Comparison of ENCODE assay signal across 21 cellular contexts in genomic region chr9:134389659-134390058, GRCh38.
A peak's percentile ranks its signal among the peaks of the same experiment; 100 is the strongest.
DNase-seq lines count a peak whose midpoint lies in the region; ATAC-seq and TF ChIP-seq lines count a peak whose summit lies in the region.
"Had no signal": no experiment of that assay in that cellular context is flagged by ENCODE, and none has a peak within 500 bp of the region (broad histone marks: within the 10 kb centered on the region; RNA-seq: fewer than 3 reads in every experiment).

No MANE protein-coding gene starts in this region.

- no peak for TF ChIP-seq POLR2A in right lobe of liver (IDR thresholded peaks at IDR 0.05)

- WGBS in right lobe of liver (ENCODE audit: insufficient coverage, low coverage, low lambda C conversion rate, missing lambda C conversion rate), result no CpG with 5 or more reads among the region's 13 CpGs

- no peak overlapping the region for H3K4me3 Mint-ChIP-seq in GM23338

- 0 out of 2 replicates have a peak overlapping the region, but pooled peaks have one; percentile 44 for H3K27ac Mint-ChIP-seq in GM23338
- H3K27ac Mint-ChIP-seq: activated naive CD4-positive, alpha-beta T cell treated with anti-CD3 and anti-CD28 coated beads, Interleukin-2, amount 50 U/mL, for 24 hours had no signal

- H3K4me1 Mint-ChIP-seq in GM23338, result no peaks in the 10 kb centered on the region

- no peak for DNase-seq in GM23338 (ENCODE audit: low spot score)
- no peak for DNase-seq in right lobe of liver
- no peak for DNase-seq in NCI-H526 treated with DMSO at 0.1 percent for 48 hours (lab: John Stamatoyannopoulos, UW)
- no peak for DNase-seq in NCI-H748 (lab: John Stamatoyannopoulos, UW; ENCODE audit: unreplicated experiment)
- DNase-seq in osteoblast (ENCODE audit: insufficient read length, low spot score, missing footprints), result no peak
- DNase-seq: activated B cell treated with CpG ODN at 0.5 μM for 24 hours; central memory CD4-positive, alpha-beta T cell; DMS79 treated with DMSO at 0.1 percent for 48 hours; NCI-H1694 treated with DMSO at 0.1 percent for 48 hours; NCI-H226; NCI-H774; nucleus accumbens; spleen; stimulated activated CD4-positive, alpha-beta T cell treated with anti-CD3 and anti-CD28 coated beads, Interleukin-2, amount 100 ng/mL, for 48 hours; stimulated activated naive CD4-positive, alpha-beta T cell treated with Interleukin-2 at 50 U/mL for 16 hours; T-helper 9 cell had no signal

- intact Hi-C loops in right lobe of liver (cut with DNase I), result loop anchor here in 1 of 2 donors (10.0 kb wide), 1 partner anchor 45 kb away; no protein-coding TSS in a partner anchor

- no peaks in the 10 kb centered on the region for H3K9me2 ChIP-seq in GM23338 (ENCODE audit: insufficient read depth)

- H3K9me3 ChIP-seq in right lobe of liver (no peaks in the 10 kb centered on the region), stomach smooth muscle (ENCODE audit: control insufficient read depth in 2 of 2, low read length in 2 of 2) (no peaks in the 10 kb centered on the region), osteoblast (ENCODE audit: low read depth, low read length) (no peaks in the 10 kb centered on the region)
- H3K9me3 ChIP-seq: ascending aorta, HAP-1, spleen had no signal

- H3K4me2 ChIP-seq in GM23338 (no peak overlapping the region), osteoblast (ENCODE audit: insufficient read depth, low read length) (no peak overlapping the region)

- no peak overlapping the region for H3K9ac ChIP-seq in stomach smooth muscle (ENCODE audit: low read length in 2 of 2)

- no peaks in the 10 kb centered on the region for H3K27me3 ChIP-seq in GM23338 (ENCODE audit: insufficient read depth)
- no peaks in the 10 kb centered on the region for H3K27me3 ChIP-seq in right lobe of liver
- no peaks in the 10 kb centered on the region for H3K27me3 ChIP-seq in stomach smooth muscle (ENCODE audit: control insufficient read depth in 1 of 2, insufficient read depth in 2 of 2, low read length in 2 of 2)
- no peaks in the 10 kb centered on the region for H3K27me3 ChIP-seq in osteoblast (ENCODE audit: insufficient read depth, low read length)
- H3K27me3 ChIP-seq: ascending aorta, spleen had no signal

- H2AFZ ChIP-seq in GM23338, result no peak overlapping the region
- H2AFZ ChIP-seq in osteoblast (ENCODE audit: low read length), result no peak overlapping the region

- TF ChIP-seq CTCF in GM23338 (conservative IDR thresholded peaks at IDR 0.05; ENCODE audit: low read depth in 2 of 2) (no peak), VCaP (conservative IDR thresholded peaks at IDR 0.05) (no peak), right lobe of liver (IDR thresholded peaks at IDR 0.05) (no peak), osteoblast (IDR thresholded peaks at IDR 0.05; ENCODE audit: extremely low read depth, low read depth, low read length) (no peak)

- H3K4me1 ChIP-seq in GM23338 (ENCODE audit: insufficient read depth) (no peaks in the 10 kb centered on the region), right lobe of liver (peaks cover 0 to 74% (median 38%) of the 10 kb centered on the region in 4 donors), stomach smooth muscle (ENCODE audit: control insufficient read depth, insufficient read depth, low read length) (peaks cover 87% of the 10 kb centered on the region), osteoblast (ENCODE audit: insufficient read depth, low read length) (peaks cover 20% of the 10 kb centered on the region)
- H3K4me1 ChIP-seq: HAP-1 had no signal

- no peak overlapping the region for H3K27ac ChIP-seq in GM23338 (ENCODE audit: low read depth)
- H3K27ac ChIP-seq in VCaP, result peak overlapping the region; percentile 26; the same call in 1 of the 2 replicates
- peak overlapping the region in 2 of 3 donors; percentile 26 to 33 for H3K27ac ChIP-seq in right lobe of liver
- peak overlapping the region; percentile 97 for H3K27ac ChIP-seq in stomach smooth muscle (ENCODE audit: low read length)
- H3K27ac ChIP-seq in osteoblast (ENCODE audit: low read depth, low read length), result no peak overlapping the region
- H3K27ac ChIP-seq: ascending aorta had no signal

- peaks cover 45% of the 10 kb centered on the region for H3K79me2 ChIP-seq in GM23338 (replicated peaks; ENCODE audit: insufficient read depth)
- H3K79me2 ChIP-seq in osteoblast (ENCODE audit: insufficient read depth, low read length), result peaks cover 99% of the 10 kb centered on the region

- H3F3A ChIP-seq in GM23338 (replicated peaks; ENCODE audit: low read depth), result no peaks in the 10 kb centered on the region

- ATAC-seq in GM23338 (no peak), right lobe of liver (peak in 1 of 4 donors; percentile 12)

- H3K27me3 Mint-ChIP-seq in GM23338 (ENCODE audit: insufficient read depth, low read depth, poor library complexity), result peaks cover 3% of the 10 kb centered on the region
- H3K27me3 Mint-ChIP-seq: activated B cell treated with CpG ODN at 0.5 μM for 24 hours; activated naive CD4-positive, alpha-beta T cell treated with anti-CD3 and anti-CD28 coated beads, Interleukin-2, amount 50 U/mL, for 24 hours had no signal

- H3K36me3 ChIP-seq in GM23338 (ENCODE audit: insufficient read depth) (no peaks in the 10 kb centered on the region), right lobe of liver (peaks cover 0 to 9% (median 2%) of the 10 kb centered on the region in 4 donors), stomach smooth muscle (ENCODE audit: control insufficient read depth in 2 of 2, insufficient read depth in 2 of 2, low read length in 2 of 2) (no peaks in the 10 kb centered on the region), osteoblast (ENCODE audit: insufficient read depth, low read length) (no peaks in the 10 kb centered on the region)
- H3K36me3 ChIP-seq: ascending aorta, HAP-1 had no signal

- H3K4me3 ChIP-seq in GM23338 (no peak overlapping the region), right lobe of liver (no peak overlapping the region), stomach smooth muscle (ENCODE audit: low read length in 2 of 2) (no peak overlapping the region), osteoblast (ENCODE audit: insufficient read depth, low read length) (no peak overlapping the region)
- H3K4me3 ChIP-seq: ascending aorta, HAP-1 had no signal

- H4K20me1 ChIP-seq in GM23338 (replicated peaks; ENCODE audit: insufficient read depth), result peaks cover 6% of the 10 kb centered on the region; the same call in 1 of the 2 replicates
- peaks cover 92% of the 10 kb centered on the region for H4K20me1 ChIP-seq in osteoblast (ENCODE audit: insufficient read depth, low read length)

- no peaks in the 10 kb centered on the region for H3K36me3 Mint-ChIP-seq in GM23338 (ENCODE audit: low read depth)
- H3K36me3 Mint-ChIP-seq: activated naive CD4-positive, alpha-beta T cell treated with anti-CD3 and anti-CD28 coated beads, Interleukin-2, amount 50 U/mL, for 24 hours had no signal

- H3K9me3 Mint-ChIP-seq in GM23338, result peaks cover 4% of the 10 kb centered on the region; the same call in 2 of the 3 replicates
- H3K9me3 Mint-ChIP-seq: activated B cell treated with CpG ODN at 0.5 μM for 24 hours; activated naive CD4-positive, alpha-beta T cell treated with anti-CD3 and anti-CD28 coated beads, Interleukin-2, amount 50 U/mL, for 24 hours had no signal

TF ChIP-seq in GM23338, 12 proteins besides CTCF, POLR2A, EP300 and RAD21 (continues in another document):
- TF ChIP-seq STAT1 (IDR thresholded peaks at IDR 0.05; ENCODE audit: unreplicated experiment) (no peak), REST (IDR thresholded peaks at IDR 0.05; ENCODE audit: unreplicated experiment) (no peak)

Comparison
In these comparisons a context has a peak if more than half of its experiments do, and no peak if none do; other contexts are left out.
1. H3K27ac ChIP-seq: peak in VCaP (single experiment), right lobe of liver (2 of 3) and stomach smooth muscle (single experiment); none in GM23338 (single experiment) and osteoblast (single experiment).